Comparison of ENCODE assay signal across 5 cellular contexts in genomic region chr4:15712214-15712613, GRCh38. TPM values are rescaled to one million over a fixed set of nuclear protein-coding genes. Genes with fewer than 3 reads are reported as not detected.
"Had no signal": no experiment of that assay in that cellular context is flagged by ENCODE, and none has a peak within 500 bp of the region (broad histone marks: within the 10 kb centered on the region; RNA-seq: fewer than 3 reads in every experiment).

No MANE protein-coding gene starts in this region.

- H3K4me3 ChIP-seq: GM23338 had no signal

- DNase-seq: H9, HCEC 1CT had no signal

- ATAC-seq: GM23338 had no signal

- H3K4me3 Mint-ChIP-seq: GM23338, H9, IgD-negative memory B cell had no signal

- H3K4me1 Mint-ChIP-seq: IgD-negative memory B cell had no signal

- H3K9me3 Mint-ChIP-seq: GM23338, H9, IgD-negative memory B cell had no signal

- H3K27ac Mint-ChIP-seq: GM23338, H9, IgD-negative memory B cell had no signal

- H3K36me3 Mint-ChIP-seq: IgD-negative memory B cell had no signal

RNA-seq across cellular contexts. Expression of gene BST1, which starts 9.3 kb away (rescaled TPM):
- total RNA-seq: H9, HT-29 had no signal
